ENCODE assay signal across 9 cellular contexts in genomic region chr3:50316657-50317242, GRCh38. TPM values are rescaled to one million over a fixed set of nuclear protein-coding genes. Genes with fewer than 3 reads are reported as not detected.
DNase-seq lines count a peak whose midpoint lies in the region; ATAC-seq and TF ChIP-seq lines count a peak whose summit lies in the region.
"Had no signal": no experiment of that assay in that cellular context is flagged by ENCODE, and none has a peak within 500 bp of the region (broad histone marks: within the 10 kb centered on the region; RNA-seq: fewer than 3 reads in every experiment).

No MANE protein-coding gene starts in this region.

- H3K9me3 Mint-ChIP-seq in glutamatergic neuron (ENCODE audit: unreplicated experiment), result peaks cover 3% of the 10 kb centered on the region

- no peak overlapping the region for H3K4me3 Mint-ChIP-seq in glutamatergic neuron (ENCODE audit: unreplicated experiment)

- intact Hi-C loops in PC-9 (cut with micrococcal nuclease; ENCODE audit: unreplicated experiment), result loop anchor here (1.0 to 2.0 kb wide), 2 partner anchors 17 to 48 kb away; partner anchors contain the start of genes HYAL3, NAA80 and SEMA3B

- BruUV-seq in PC-9 (replicated peaks; lab: Mats Ljungman, UMichigan), result no TSS peak

- peaks cover 53% of the 10 kb centered on the region for H3K4me1 ChIP-seq in PC-9 (replicated peaks; ENCODE audit: insufficient read depth)

- peaks cover 32% of the 10 kb centered on the region for H3K79me2 ChIP-seq in PC-9 (ENCODE audit: low read depth)

- H3K27me3 ChIP-seq in PC-9 (ENCODE audit: insufficient read depth, low read depth), result no peaks in the 10 kb centered on the region
- H3K27me3 ChIP-seq: adrenal gland had no signal

- H3K27me3 Mint-ChIP-seq in glutamatergic neuron (ENCODE audit: unreplicated experiment), result peaks cover 16% of the 10 kb centered on the region

- H2AFZ ChIP-seq in PC-9, result no peak overlapping the region

- ATAC-seq in HG03354 (IDR thresholded peaks at IDR 0.05; ENCODE audit: poor library complexity, severe bottlenecking, unreplicated experiment) (no peak), GM18907 (IDR thresholded peaks at IDR 0.05; ENCODE audit: unreplicated experiment) (no peak)

- no peaks in the 10 kb centered on the region for H3K9me3 ChIP-seq in PC-9 (ENCODE audit: insufficient read depth, low read depth)
- H3K9me3 ChIP-seq: adrenal gland had no signal

- peak overlapping the region; percentile 46; the same call in 1 of the 2 replicates for H3K4me3 ChIP-seq in PC-9
- H3K4me3 ChIP-seq: adrenal gland had no signal

- no peaks in the 10 kb centered on the region for H3K9me2 ChIP-seq in PC-9 (ENCODE audit: insufficient read depth)

- peak; percentile 2 for DNase-seq in COR-L47 (lab: John Stamatoyannopoulos, UW)
- DNase-seq in PC-9, result peak; percentile 98 to 99
- peak; percentile 21 for DNase-seq in activated naive CD8-positive, alpha-beta T cell treated with anti-CD3 and anti-CD28 coated beads, Interleukin-2, amount 50 U/mL, for 16 hours (ENCODE audit: low read depth, low spot score)
- DNase-seq in mucosa of gallbladder (ENCODE audit: low spot score), result peak; percentile 90
- no peak for DNase-seq in Kasumi-1 (lab: John Stamatoyannopoulos, UW)
- DNase-seq in glutamatergic neuron, result no peak

- peak overlapping the region; percentile 85 for H3K27ac ChIP-seq in PC-9

- no peak for TF ChIP-seq CTCF in PC-9 (conservative IDR thresholded peaks at IDR 0.05)
- no peak for TF ChIP-seq CTCF in glutamatergic neuron (IDR thresholded peaks at IDR 0.05; ENCODE audit: partially characterized antibody, unreplicated experiment)

- CTCF ChIA-PET in PC-9 (lab: Charles Lee), result interaction anchor here (0.6 to 1.0 kb wide), 4 partner anchors 12 to 70 kb away, joined by 3 to 4 read pairs (median 3); partner anchors contain the start of genes HYAL1 and SEMA3B

- H3K27ac Mint-ChIP-seq in glutamatergic neuron (ENCODE audit: unreplicated experiment), result no peak overlapping the region

- H3F3A ChIP-seq in PC-9 (ENCODE audit: insufficient read depth, low read depth), result peaks cover 42% of the 10 kb centered on the region

- H3K4me2 ChIP-seq in PC-9, result peak overlapping the region; percentile 91

- H3K4me1 Mint-ChIP-seq in glutamatergic neuron (ENCODE audit: low read depth, unreplicated experiment), result peaks cover 12% of the 10 kb centered on the region

- peaks cover 7% of the 10 kb centered on the region; the same call in 1 of the 2 replicates for H3K36me3 ChIP-seq in PC-9 (ENCODE audit: low read depth)

- POLR2A ChIA-PET in PC-9 (lab: Charles Lee; ENCODE audit: unreplicated experiment), result interaction anchor here (0.5 to 1.6 kb wide), 10 partner anchors 14 to 1312 kb away, joined by 3 to 36 read pairs (median 4); partner anchors contain the start of genes HEMK1, HYAL3, IFRD2 and NAA80

- H4K20me1 ChIP-seq in PC-9 (ENCODE audit: insufficient read depth), result peaks cover 7% of the 10 kb centered on the region; the same call in 1 of the 2 replicates

- H3K36me3 Mint-ChIP-seq in glutamatergic neuron (ENCODE audit: unreplicated experiment), result peaks cover 6% of the 10 kb centered on the region

RNA-seq across cellular contexts. Expression of gene HYAL2, which starts 5.8 kb away (rescaled TPM):
- total RNA-seq in PC-9 (2021), result 29.6 and 41.6 TPM in 2 replicates
- total RNA-seq in mucosa of gallbladder, result 84.6 TPM
- 48.4 TPM for total RNA-seq in glutamatergic neuron (ENCODE audit: unreplicated experiment)

RNA-seq across cellular contexts. Expression of gene TUSC2, which starts 11.3 kb away (rescaled TPM):
- 24.7 and 28.5 TPM in 2 replicates for total RNA-seq in PC-9 (2021)
- total RNA-seq in mucosa of gallbladder, result 42.5 TPM
- total RNA-seq in glutamatergic neuron (ENCODE audit: unreplicated experiment), result 30.8 TPM

RNA-seq across cellular contexts. Expression of gene HYAL1, which starts 13.4 kb away (rescaled TPM):
- 1.3 and 1.9 TPM in 2 replicates for total RNA-seq in PC-9 (2021)
- total RNA-seq in mucosa of gallbladder, result 82.4 TPM
- total RNA-seq in glutamatergic neuron (ENCODE audit: unreplicated experiment), result 0.96 TPM

RNA-seq across cellular contexts. Expression of gene HYAL3, which starts 17.5 kb away (rescaled TPM):
- total RNA-seq in PC-9 (2021) (10.2 and 12.2 TPM in 2 replicates), mucosa of gallbladder (7.8 TPM), glutamatergic neuron (ENCODE audit: unreplicated experiment) (6.9 TPM)

RNA-seq across cellular contexts. Expression of gene NAA80, which starts 17.5 kb away (rescaled TPM):
- total RNA-seq in PC-9 (2021) (25.2 and 25.7 TPM in 2 replicates), mucosa of gallbladder (12.7 TPM), glutamatergic neuron (ENCODE audit: unreplicated experiment) (13.3 TPM)

Comparison
In these comparisons a context has a peak if more than half of its experiments do, and no peak if none do; other contexts are left out.
1. DNase-seq: peak in COR-L47 (single experiment), PC-9 (2 of 2), activated naive CD8-positive, alpha-beta T cell treated with anti-CD3 and anti-CD28 coated beads, Interleukin-2, amount 50 U/mL, for 16 hours (single experiment) and mucosa of gallbladder (single experiment); none in Kasumi-1 (0 of 2) and glutamatergic neuron (single experiment).
2. RNA of gene HYAL1, which starts 13.4 kb away (total RNA-seq): 82.4 TPM in mucosa of gallbladder (single experiment); 1.3 to 1.9 TPM in PC-9 and 0.96 TPM in glutamatergic neuron (single experiment); every median in the first group is over 10 times any median in the second.